Comparison of ENCODE assay signal across 24 cellular contexts in genomic region chr2:27527182-27527581, GRCh38. TPM values are rescaled to one million over a fixed set of nuclear protein-coding genes. Genes with fewer than 3 reads are reported as not detected.
DNase-seq lines count a peak whose midpoint lies in the region; ATAC-seq and TF ChIP-seq lines count a peak whose summit lies in the region.
"Had no signal": no experiment of that assay in that cellular context is flagged by ENCODE, and none has a peak within 500 bp of the region (broad histone marks: within the 10 kb centered on the region; RNA-seq: fewer than 3 reads in every experiment).

No MANE protein-coding gene starts in this region.

- no peak overlapping the region for H3K27ac Mint-ChIP-seq in stimulated activated naive CD8-positive, alpha-beta T cell treated with anti-CD3 and anti-CD28 coated beads, Interleukin-15, amount 100 ng/mL, for 72 hours
- H3K27ac Mint-ChIP-seq: naive thymus-derived CD4-positive, alpha-beta T cell had no signal

- H3K36me3 ChIP-seq in esophagus muscularis mucosa, result no peaks in the 10 kb centered on the region
- no peaks in the 10 kb centered on the region for H3K36me3 ChIP-seq in gastrocnemius medialis
- H3K36me3 ChIP-seq: MG63, tibial nerve had no signal

- TF ChIP-seq EP300 in esophagus muscularis mucosa (IDR thresholded peaks at IDR 0.05), result no peak

- H3K9me3 Mint-ChIP-seq in stimulated activated naive CD8-positive, alpha-beta T cell treated with anti-CD3 and anti-CD28 coated beads, Interleukin-15, amount 100 ng/mL, for 72 hours, result no peaks in the 10 kb centered on the region
- H3K9me3 Mint-ChIP-seq: activated T-cell treated with anti-CD3 and anti-CD28 coated beads, Interleukin-2, amount 50 U/mL, for 4 hours; naive thymus-derived CD4-positive, alpha-beta T cell had no signal

- peaks cover 0 to 23% (median 0%) of the 10 kb centered on the region in 4 donors for H3K27me3 ChIP-seq in esophagus muscularis mucosa
- no peaks in the 10 kb centered on the region for H3K27me3 ChIP-seq in gastrocnemius medialis
- H3K27me3 ChIP-seq: tibial nerve had no signal

- no peaks in the 10 kb centered on the region for H3K4me1 ChIP-seq in esophagus muscularis mucosa
- no peaks in the 10 kb centered on the region for H3K4me1 ChIP-seq in gastrocnemius medialis
- H3K4me1 ChIP-seq: tibial nerve had no signal

- TF ChIP-seq CTCF in epithelial cell of esophagus (IDR thresholded peaks at IDR 0.05; ENCODE audit: insufficient read depth, low read depth, low read length, missing control alignments), result no peak
- no peak for TF ChIP-seq CTCF in esophagus muscularis mucosa (IDR thresholded peaks at IDR 0.05)
- no peak for TF ChIP-seq CTCF in GM10248 (IDR thresholded peaks at IDR 0.05; ENCODE audit: control extremely low read depth, extremely low read depth, low read depth, missing control alignments)
- no peak for TF ChIP-seq CTCF in gastrocnemius medialis (IDR thresholded peaks at IDR 0.05 in 4 of 5, conservative IDR thresholded peaks at IDR 0.05 in 1 of 5)

- DNase-seq in stimulated activated naive CD8-positive, alpha-beta T cell treated with anti-CD3 and anti-CD28 coated beads, Interleukin-15, amount 100 ng/mL, for 72 hours, result no peak
- DNase-seq in stimulated activated naive CD8-positive, alpha-beta T cell treated with anti-CD3 and anti-CD28 coated beads, Interleukin-15, Interleukin-2, amounts not matched to agents 100 U/mL and 50 U/mL, for 24 hours, result no peak
- DNase-seq in epithelial cell of esophagus (ENCODE audit: low read depth) (peak; percentile 53), esophagus muscularis mucosa (ENCODE audit: extremely low spot score) (no peak), SKM-1 (lab: John Stamatoyannopoulos, UW; ENCODE audit: unreplicated experiment) (no peak), GM10248 (ENCODE audit: extremely low spot score) (no peak), gastrocnemius medialis (no peak)
- DNase-seq: activated CD4-positive, alpha-beta T cell treated with anti-CD3 and anti-CD28 coated beads for 1 hour; activated naive CD4-positive, alpha-beta T cell treated with anti-CD3 and anti-CD28 coated beads, Interleukin-2, amount 50 U/mL, for 16 hours; activated T-cell treated with anti-CD3 and anti-CD28 coated beads, Interleukin-2, amount 50 U/mL, for 4 hours; anterior cingulate cortex; glutamatergic neuron; IMR-90; left cardiac atrium; MG63; naive thymus-derived CD4-positive, alpha-beta T cell; NCI-H1436; NCI-H510A treated with DMSO at 0.1 percent for 48 hours; stimulated activated CD4-positive, alpha-beta T cell treated with anti-CD3 and anti-CD28 coated beads, Interleukin-4, amount 100 ng/mL, for 1 hour; stimulated activated naive CD4-positive, alpha-beta T cell treated with Interleukin-2 at 50 U/mL for 16 hours had no signal

- H3K9me3 ChIP-seq in esophagus muscularis mucosa (no peaks in the 10 kb centered on the region), gastrocnemius medialis (no peaks in the 10 kb centered on the region)
- H3K9me3 ChIP-seq: MG63, tibial nerve had no signal

- H3K4me3 ChIP-seq in epithelial cell of esophagus (ENCODE audit: low read length) (no peak overlapping the region), esophagus muscularis mucosa (no peak overlapping the region), gastrocnemius medialis (no peak overlapping the region)
- H3K4me3 ChIP-seq: MG63, tibial nerve had no signal

- H3K27me3 Mint-ChIP-seq in stimulated activated naive CD8-positive, alpha-beta T cell treated with anti-CD3 and anti-CD28 coated beads, Interleukin-15, amount 100 ng/mL, for 72 hours, result peaks cover 21% of the 10 kb centered on the region

- intact Hi-C loops in esophagus muscularis mucosa (cut with DNase I) (no loop called here), gastrocnemius medialis (cut with DNase I; ENCODE audit: low total_unique reads) (loop anchor here (10.0 kb wide), 1 partner anchor 62 kb away; no protein-coding TSS in a partner anchor)

- CTCF ChIA-PET in GM10248 (lab: Yijun Ruan, JAX), result no interaction called here

- WGBS in esophagus muscularis mucosa, result 73% methylated on average over 3 of the region's 3 CpGs

- H3K4me1 Mint-ChIP-seq in stimulated activated naive CD8-positive, alpha-beta T cell treated with anti-CD3 and anti-CD28 coated beads, Interleukin-15, amount 100 ng/mL, for 72 hours, result peaks cover 6% of the 10 kb centered on the region
- H3K4me1 Mint-ChIP-seq: naive thymus-derived CD4-positive, alpha-beta T cell had no signal

- ATAC-seq in stimulated activated naive CD8-positive, alpha-beta T cell treated with anti-CD3 and anti-CD28 coated beads, Interleukin-15, amount 100 ng/mL, for 72 hours, result peak; percentile 18
- no peak for ATAC-seq in stimulated activated naive CD8-positive, alpha-beta T cell treated with anti-CD3 and anti-CD28 coated beads, Interleukin-15, Interleukin-2, amounts not matched to agents 100 U/mL and 50 U/mL, for 24 hours
- ATAC-seq in SK-N-SH treated with all-trans-retinoic acid at 6 μM for 48 hours (peak; percentile 31; the same call in 1 of the 3 replicates), gastrocnemius medialis (no peak)
- ATAC-seq: activated T-cell treated with anti-CD3 and anti-CD28 coated beads, Interleukin-2, amount 50 U/mL, for 4 hours; left cardiac atrium; naive thymus-derived CD4-positive, alpha-beta T cell had no signal

- POLR2A ChIA-PET in GM10248 (lab: Yijun Ruan, JAX), result no interaction called here

- no peak for TF ChIP-seq POLR2A in esophagus muscularis mucosa (IDR thresholded peaks at IDR 0.05; ENCODE audit: low read depth)
- TF ChIP-seq POLR2A in gastrocnemius medialis (IDR thresholded peaks at IDR 0.05), result no peak

- in situ Hi-C loops in gastrocnemius medialis (cut with MboI; ENCODE audit: low sequenced_read_pairs in 4 of 4), result no loop called here

- no peak overlapping the region for H3K27ac ChIP-seq in esophagus muscularis mucosa (replicated peaks in 1 of 4)
- no peak overlapping the region for H3K27ac ChIP-seq in gastrocnemius medialis
- H3K27ac ChIP-seq: HL-60, tibial nerve had no signal

- H3K4me3 Mint-ChIP-seq in stimulated activated naive CD8-positive, alpha-beta T cell treated with anti-CD3 and anti-CD28 coated beads, Interleukin-15, amount 100 ng/mL, for 72 hours, result no peak overlapping the region
- H3K4me3 Mint-ChIP-seq: activated T-cell treated with anti-CD3 and anti-CD28 coated beads, Interleukin-2, amount 50 U/mL, for 4 hours; naive thymus-derived CD4-positive, alpha-beta T cell had no signal

TF ChIP-seq in SK-N-SH treated with all-trans-retinoic acid at 6 μM for 48 hours, 23 proteins besides CTCF, POLR2A, EP300 and RAD21:
- no peak for TF ChIP-seq ARNTL (CRISPR knock-in tag; IDR thresholded peaks at IDR 0.05; ENCODE audit: borderline replicate concordance, low read depth)
- TF ChIP-seq ZNF565 (CRISPR knock-in tag; conservative IDR thresholded peaks at IDR 0.05; ENCODE audit: low read depth), result no peak
- no peak for TF ChIP-seq TCF4 (CRISPR knock-in tag; IDR thresholded peaks at IDR 0.05; ENCODE audit: borderline replicate concordance)
- no peak for TF ChIP-seq POU6F1 (CRISPR knock-in tag; IDR thresholded peaks at IDR 0.05; ENCODE audit: borderline replicate concordance, low read depth)
- TF ChIP-seq, protein P1, sequence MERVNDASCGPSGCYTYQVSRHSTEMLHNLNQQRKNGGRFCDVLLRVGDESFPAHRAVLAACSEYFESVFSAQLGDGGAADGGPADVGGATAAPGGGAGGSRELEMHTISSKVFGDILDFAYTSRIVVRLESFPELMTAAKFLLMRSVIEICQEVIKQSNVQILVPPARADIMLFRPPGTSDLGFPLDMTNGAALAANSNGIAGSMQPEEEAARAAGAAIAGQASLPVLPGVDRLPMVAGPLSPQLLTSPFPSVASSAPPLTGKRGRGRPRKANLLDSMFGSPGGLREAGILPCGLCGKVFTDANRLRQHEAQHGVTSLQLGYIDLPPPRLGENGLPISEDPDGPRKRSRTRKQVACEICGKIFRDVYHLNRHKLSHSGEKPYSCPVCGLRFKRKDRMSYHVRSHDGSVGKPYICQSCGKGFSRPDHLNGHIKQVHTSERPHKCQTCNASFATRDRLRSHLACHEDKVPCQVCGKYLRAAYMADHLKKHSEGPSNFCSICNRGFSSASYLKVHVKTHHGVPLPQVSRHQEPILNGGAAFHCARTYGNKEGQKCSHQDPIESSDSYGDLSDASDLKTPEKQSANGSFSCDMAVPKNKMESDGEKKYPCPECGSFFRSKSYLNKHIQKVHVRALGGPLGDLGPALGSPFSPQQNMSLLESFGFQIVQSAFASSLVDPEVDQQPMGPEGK (CRISPR knock-in tag; IDR thresholded peaks at IDR 0.05; ENCODE audit: borderline replicate concordance), result no peak
- no peak for TF ChIP-seq TOX (CRISPR knock-in tag; IDR thresholded peaks at IDR 0.05; ENCODE audit: borderline replicate concordance)
- TF ChIP-seq ZFP3 (CRISPR knock-in tag; IDR thresholded peaks at IDR 0.05), result no peak

RNA-seq across cellular contexts. Expression of gene GCKR, which starts 30.5 kb away (rescaled TPM):
- total RNA-seq in esophagus muscularis mucosa, result under 1 TPM in 1 of 4 donors, not detected in 3; 0.23 TPM
- total RNA-seq in gastrocnemius medialis, result under 1 TPM in 1 of 4 donors, not detected in 3; 0.40 TPM
- total RNA-seq: activated T-cell treated with anti-CD3 and anti-CD28 coated beads, Interleukin-2, amount 50 U/mL, for 4 hours; H4; naive thymus-derived CD4-positive, alpha-beta T cell; tibial nerve had no signal

RNA-seq across cellular contexts. Expression of gene FNDC4, which starts 32.2 kb away (rescaled TPM):
- 10 to 100 TPM in 2 of 4 donors, 1 to 10 TPM in 2; 3.3 to 12.6 (median 9.8) TPM for total RNA-seq in esophagus muscularis mucosa
- total RNA-seq in gastrocnemius medialis, result 1 to 10 TPM; 2.0 to 6.4 (median 3.1) TPM
- total RNA-seq: naive thymus-derived CD4-positive, alpha-beta T cell had no signal

RNA-seq across cellular contexts. Expression of gene IFT172, which starts 37.6 kb away (rescaled TPM):
- total RNA-seq in esophagus muscularis mucosa (10 to 100 TPM; 12.1 to 29.7 (median 25.0) TPM), gastrocnemius medialis (10 to 100 TPM in 2 of 4 donors, 1 to 10 TPM in 2; 3.1 to 16.8 (median 8.6) TPM)

RNA-seq across cellular contexts. Expression of gene ZNF512, which starts 55.7 kb away (rescaled TPM):
- 10 to 100 TPM; 29.5 to 39.3 (median 33.7) TPM for total RNA-seq in esophagus muscularis mucosa
- total RNA-seq in gastrocnemius medialis, result 10 to 100 TPM in 2 of 4 donors, 1 to 10 TPM in 2; 5.8 to 15.6 (median 8.4) TPM

Comparison
In these comparisons a context has a peak if more than half of its experiments do, and no peak if none do; other contexts are left out.
1. ATAC-seq: peak in stimulated activated naive CD8-positive, alpha-beta T cell treated with anti-CD3 and anti-CD28 coated beads, Interleukin-15, amount 100 ng/mL, for 72 hours (single experiment) and SK-N-SH treated with all-trans-retinoic acid at 6 μM for 48 hours (single experiment); none in stimulated activated naive CD8-positive, alpha-beta T cell treated with anti-CD3 and anti-CD28 coated beads, Interleukin-15, Interleukin-2, amounts not matched to agents 100 U/mL and 50 U/mL, for 24 hours (single experiment) and gastrocnemius medialis (0 of 2).